7 cellular contexts compared by ENCODE assay signal in the genomic region with DNA sequence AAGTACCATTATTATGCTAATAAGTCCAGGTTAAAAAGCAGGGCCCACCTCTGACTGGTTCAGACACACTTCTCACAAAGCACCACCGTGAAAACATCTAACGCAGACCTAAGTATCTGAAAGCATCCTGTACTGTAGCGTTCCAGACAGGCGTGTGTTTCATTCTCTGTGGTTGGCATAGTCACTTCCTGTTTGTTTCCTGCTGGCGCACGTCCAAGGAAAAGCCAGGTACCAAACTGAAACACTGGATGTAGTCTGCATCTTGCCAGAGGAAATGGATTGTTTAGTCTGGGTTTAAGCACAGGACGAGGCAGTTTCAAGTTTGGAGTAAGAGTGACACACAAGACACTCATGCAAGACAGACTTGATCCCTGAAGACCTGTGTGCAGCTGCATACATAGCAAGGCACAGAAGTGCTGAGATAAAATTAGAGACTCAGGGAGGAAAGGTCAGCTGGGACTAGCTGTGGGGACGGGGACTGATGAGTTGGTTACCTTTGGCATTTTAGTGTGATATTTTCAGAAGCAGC. TPM values are rescaled to one million over a fixed set of nuclear protein-coding genes. Genes with fewer than 3 reads are reported as not detected.
DNase-seq lines count a peak whose midpoint lies in the region; ATAC-seq and TF ChIP-seq lines count a peak whose summit lies in the region.

No MANE protein-coding gene starts in this region.

- H3K27ac ChIP-seq in WERI-Rb-1 = no peak overlapping the region

- peaks cover 40% of the 10 kb centered on the region for H3K36me3 Mint-ChIP-seq in activated naive CD4-positive, alpha-beta T cell treated with anti-CD3 and anti-CD28 coated beads, Interleukin-2, amount 10 ng/mL, durations not matched to agents 7 days and 5 days

- no peak overlapping the region for H3K4me3 ChIP-seq in WERI-Rb-1 (ENCODE audit: low read depth, low read length)

- no peaks in the 10 kb centered on the region for H3K27me3 ChIP-seq in WERI-Rb-1 (ENCODE audit: insufficient read depth, low read depth, severe bottlenecking)

- CTCF ChIA-PET in activated naive CD4-positive, alpha-beta T cell treated with anti-CD3 and anti-CD28 coated beads, Interleukin-2, amount 10 ng/mL, durations not matched to agents 7 days and 5 days (lab: Charles Lee) = interaction anchor here (0.6 to 0.7 kb wide), 2 partner anchors 31 to 352 kb away, joined by 3 read pairs; no protein-coding TSS in a partner anchor

- TF ChIP-seq CTCF in WERI-Rb-1 (IDR thresholded peaks at IDR 0.05; ENCODE audit: low read depth, low read length) = no peak

- no peaks in the 10 kb centered on the region for H3K27me3 Mint-ChIP-seq in activated naive CD4-positive, alpha-beta T cell treated with anti-CD3 and anti-CD28 coated beads, Interleukin-2, amount 10 ng/mL, durations not matched to agents 7 days and 5 days

- in situ Hi-C loops in SK-MEL-5 (cut with HindIII; ENCODE audit: low pct_unique_long_range_greater_than_20kb, low sequenced_read_pairs) = no loop called here

- no peaks in the 10 kb centered on the region; the same call in 1 of the 2 replicates for H3K36me3 ChIP-seq in WERI-Rb-1

- ATAC-seq in GM19025 (IDR thresholded peaks at IDR 0.05; ENCODE audit: low read depth, unreplicated experiment) = peak; percentile 69

- peaks cover 41% of the 10 kb centered on the region for H3K4me1 Mint-ChIP-seq in activated naive CD4-positive, alpha-beta T cell treated with anti-CD3 and anti-CD28 coated beads, Interleukin-2, amount 10 ng/mL, durations not matched to agents 7 days and 5 days

- H3K9me3 ChIP-seq in WERI-Rb-1 (ENCODE audit: severe bottlenecking) = no peaks in the 10 kb centered on the region

- H3K27ac Mint-ChIP-seq in activated naive CD4-positive, alpha-beta T cell treated with anti-CD3 and anti-CD28 coated beads, Interleukin-2, amount 10 ng/mL, durations not matched to agents 7 days and 5 days = peak overlapping the region; percentile 82

- peak overlapping the region; percentile 17 for H3K4me3 Mint-ChIP-seq in activated naive CD4-positive, alpha-beta T cell treated with anti-CD3 and anti-CD28 coated beads, Interleukin-2, amount 10 ng/mL, durations not matched to agents 7 days and 5 days

- DNase-seq in HT-29 (ENCODE audit: low spot score) (peak; percentile 93), SK-MEL-5 (ENCODE audit: low read depth, low spot score) (peak; percentile 76), iris pigment epithelial cell (ENCODE audit: low read depth) (peak; percentile 96), WERI-Rb-1 (no peak)
- DNase-seq in activated naive CD4-positive, alpha-beta T cell treated with anti-CD3 and anti-CD28 coated beads, Interleukin-2, amount 10 ng/mL, durations not matched to agents 7 days and 5 days = peak; percentile 71
- peak; percentile 56 for DNase-seq in stimulated activated CD8-positive, alpha-beta memory T cell treated with anti-CD3 and anti-CD28 coated beads, Interleukin-12 subunit alpha, Interleukin-12 subunit beta, amount 100 ng/mL, for 4 hours (ENCODE audit: low read depth)

- H3K9me3 Mint-ChIP-seq in activated naive CD4-positive, alpha-beta T cell treated with anti-CD3 and anti-CD28 coated beads, Interleukin-2, amount 10 ng/mL, durations not matched to agents 7 days and 5 days = peaks cover 3% of the 10 kb centered on the region

RNA-seq across cellular contexts. Expression of gene BPGM, which starts 23.3 kb away (rescaled TPM):
- 7.1 and 8.0 TPM in 2 replicates for total RNA-seq in HT-29 (2014; rRNA removed; shearing (Covaris generic))
- 21.8 and 22.6 TPM in 2 replicates for total RNA-seq in SK-MEL-5 (2014; rRNA removed; shearing (Covaris generic))
- polyA plus RNA-seq in SK-MEL-5 (2015; cell fraction: cytosol; rRNA removed) = 22.1 and 22.6 TPM in 2 replicates
- polyA plus RNA-seq in SK-MEL-5 (2015; cell fraction: nucleus; rRNA removed) = 5.5 and 6.9 TPM in 2 replicates
